1 cellular context compared by ENCODE assay signal in the genomic region with DNA sequence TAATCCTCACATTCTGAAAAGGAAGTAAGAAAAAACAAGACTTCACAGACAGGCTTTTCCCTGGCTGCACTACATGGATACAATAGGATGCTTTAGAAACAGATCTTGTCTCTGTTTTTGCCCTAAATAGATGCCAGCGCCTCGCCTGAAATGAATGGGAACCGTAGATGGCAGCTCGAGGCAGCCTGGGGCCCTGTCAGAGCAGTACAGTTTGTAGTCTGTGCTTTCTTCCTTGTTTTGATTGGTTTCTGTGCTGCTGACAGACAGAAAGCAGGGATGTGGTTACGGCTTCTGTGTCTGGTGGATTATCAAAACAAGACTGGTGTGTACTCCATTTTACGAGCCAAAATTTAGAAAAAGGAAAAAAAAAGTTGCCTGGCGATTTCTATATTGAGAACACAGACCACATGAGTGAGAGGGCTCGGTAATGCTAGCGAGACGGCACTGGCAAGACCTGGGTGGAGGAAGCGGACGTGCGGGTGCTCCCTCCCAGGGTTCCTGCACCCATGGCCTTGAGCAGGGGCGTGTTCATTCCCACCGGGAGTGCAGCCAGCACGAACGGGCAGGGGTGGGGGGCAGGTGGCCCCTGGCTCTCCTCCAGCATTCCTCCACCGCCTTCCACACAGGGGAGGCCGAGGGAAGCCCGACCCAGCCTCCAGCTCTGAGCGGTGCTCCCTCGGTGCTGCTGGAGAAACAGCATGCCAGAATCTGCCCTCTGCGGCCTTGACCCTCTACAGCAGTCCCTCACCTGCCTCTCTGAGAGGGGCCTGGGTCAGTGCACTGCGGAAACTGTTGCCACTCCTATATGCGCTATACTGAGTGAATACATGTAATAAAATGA.
TF ChIP-seq lines count a peak whose summit lies in the region.

No MANE protein-coding gene starts in this region.

TF ChIP-seq in HepG2, 621 proteins besides CTCF, POLR2A, EP300 and RAD21 (continued from another document and continues in another):
- TF ChIP-seq, protein P1, sequence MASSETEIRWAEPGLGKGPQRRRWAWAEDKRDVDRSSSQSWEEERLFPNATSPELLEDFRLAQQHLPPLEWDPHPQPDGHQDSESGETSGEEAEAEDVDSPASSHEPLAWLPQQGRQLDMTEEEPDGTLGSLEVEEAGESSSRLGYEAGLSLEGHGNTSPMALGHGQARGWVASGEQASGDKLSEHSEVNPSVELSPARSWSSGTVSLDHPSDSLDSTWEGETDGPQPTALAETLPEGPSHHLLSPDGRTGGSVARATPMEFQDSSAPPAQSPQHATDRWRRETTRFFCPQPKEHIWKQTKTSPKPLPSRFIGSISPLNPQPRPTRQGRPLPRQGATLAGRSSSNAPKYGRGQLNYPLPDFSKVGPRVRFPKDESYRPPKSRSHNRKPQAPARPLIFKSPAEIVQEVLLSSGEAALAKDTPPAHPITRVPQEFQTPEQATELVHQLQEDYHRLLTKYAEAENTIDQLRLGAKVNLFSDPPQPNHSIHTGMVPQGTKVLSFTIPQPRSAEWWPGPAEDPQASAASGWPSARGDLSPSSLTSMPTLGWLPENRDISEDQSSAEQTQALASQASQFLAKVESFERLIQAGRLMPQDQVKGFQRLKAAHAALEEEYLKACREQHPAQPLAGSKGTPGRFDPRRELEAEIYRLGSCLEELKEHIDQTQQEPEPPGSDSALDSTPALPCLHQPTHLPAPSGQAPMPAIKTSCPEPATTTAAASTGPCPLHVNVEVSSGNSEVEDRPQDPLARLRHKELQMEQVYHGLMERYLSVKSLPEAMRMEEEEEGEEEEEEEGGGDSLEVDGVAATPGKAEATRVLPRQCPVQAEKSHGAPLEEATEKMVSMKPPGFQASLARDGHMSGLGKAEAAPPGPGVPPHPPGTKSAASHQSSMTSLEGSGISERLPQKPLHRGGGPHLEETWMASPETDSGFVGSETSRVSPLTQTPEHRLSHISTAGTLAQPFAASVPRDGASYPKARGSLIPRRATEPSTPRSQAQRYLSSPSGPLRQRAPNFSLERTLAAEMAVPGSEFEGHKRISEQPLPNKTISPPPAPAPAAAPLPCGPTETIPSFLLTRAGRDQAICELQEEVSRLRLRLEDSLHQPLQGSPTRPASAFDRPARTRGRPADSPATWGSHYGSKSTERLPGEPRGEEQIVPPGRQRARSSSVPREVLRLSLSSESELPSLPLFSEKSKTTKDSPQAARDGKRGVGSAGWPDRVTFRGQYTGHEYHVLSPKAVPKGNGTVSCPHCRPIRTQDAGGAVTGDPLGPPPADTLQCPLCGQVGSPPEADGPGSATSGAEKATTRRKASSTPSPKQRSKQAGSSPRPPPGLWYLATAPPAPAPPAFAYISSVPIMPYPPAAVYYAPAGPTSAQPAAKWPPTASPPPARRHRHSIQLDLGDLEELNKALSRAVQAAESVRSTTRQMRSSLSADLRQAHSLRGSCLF (CRISPR knock-in tag; IDR thresholded peaks at IDR 0.05; ENCODE audit: borderline replicate concordance) = no peak
- TF ChIP-seq ZIK1 (CRISPR knock-in tag; IDR thresholded peaks at IDR 0.05; ENCODE audit: borderline replicate concordance, low read depth) = no peak
- TF ChIP-seq TARDBP (CRISPR knock-in tag; IDR thresholded peaks at IDR 0.05) = peak; percentile 75; the same call in 1 of the 2 replicates
- TF ChIP-seq FOXA1 (IDR thresholded peaks at IDR 0.05) = no peak
- TF ChIP-seq FOXA1 (CRISPR knock-in tag; IDR thresholded peaks at IDR 0.05) = no peak
- TF ChIP-seq, protein P2, sequence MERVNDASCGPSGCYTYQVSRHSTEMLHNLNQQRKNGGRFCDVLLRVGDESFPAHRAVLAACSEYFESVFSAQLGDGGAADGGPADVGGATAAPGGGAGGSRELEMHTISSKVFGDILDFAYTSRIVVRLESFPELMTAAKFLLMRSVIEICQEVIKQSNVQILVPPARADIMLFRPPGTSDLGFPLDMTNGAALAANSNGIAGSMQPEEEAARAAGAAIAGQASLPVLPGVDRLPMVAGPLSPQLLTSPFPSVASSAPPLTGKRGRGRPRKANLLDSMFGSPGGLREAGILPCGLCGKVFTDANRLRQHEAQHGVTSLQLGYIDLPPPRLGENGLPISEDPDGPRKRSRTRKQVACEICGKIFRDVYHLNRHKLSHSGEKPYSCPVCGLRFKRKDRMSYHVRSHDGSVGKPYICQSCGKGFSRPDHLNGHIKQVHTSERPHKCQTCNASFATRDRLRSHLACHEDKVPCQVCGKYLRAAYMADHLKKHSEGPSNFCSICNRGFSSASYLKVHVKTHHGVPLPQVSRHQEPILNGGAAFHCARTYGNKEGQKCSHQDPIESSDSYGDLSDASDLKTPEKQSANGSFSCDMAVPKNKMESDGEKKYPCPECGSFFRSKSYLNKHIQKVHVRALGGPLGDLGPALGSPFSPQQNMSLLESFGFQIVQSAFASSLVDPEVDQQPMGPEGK (CRISPR knock-in tag; IDR thresholded peaks at IDR 0.05) = peak; percentile 96
- TF ChIP-seq, protein P3, sequence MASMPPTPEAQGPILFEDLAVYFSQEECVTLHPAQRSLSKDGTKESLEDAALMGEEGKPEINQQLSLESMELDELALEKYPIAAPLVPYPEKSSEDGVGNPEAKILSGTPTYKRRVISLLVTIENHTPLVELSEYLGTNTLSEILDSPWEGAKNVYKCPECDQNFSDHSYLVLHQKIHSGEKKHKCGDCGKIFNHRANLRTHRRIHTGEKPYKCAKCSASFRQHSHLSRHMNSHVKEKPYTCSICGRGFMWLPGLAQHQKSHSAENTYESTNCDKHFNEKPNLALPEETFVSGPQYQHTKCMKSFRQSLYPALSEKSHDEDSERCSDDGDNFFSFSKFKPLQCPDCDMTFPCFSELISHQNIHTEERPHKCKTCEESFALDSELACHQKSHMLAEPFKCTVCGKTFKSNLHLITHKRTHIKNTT (CRISPR knock-in tag; IDR thresholded peaks at IDR 0.05) = no peak
- TF ChIP-seq, protein P4, sequence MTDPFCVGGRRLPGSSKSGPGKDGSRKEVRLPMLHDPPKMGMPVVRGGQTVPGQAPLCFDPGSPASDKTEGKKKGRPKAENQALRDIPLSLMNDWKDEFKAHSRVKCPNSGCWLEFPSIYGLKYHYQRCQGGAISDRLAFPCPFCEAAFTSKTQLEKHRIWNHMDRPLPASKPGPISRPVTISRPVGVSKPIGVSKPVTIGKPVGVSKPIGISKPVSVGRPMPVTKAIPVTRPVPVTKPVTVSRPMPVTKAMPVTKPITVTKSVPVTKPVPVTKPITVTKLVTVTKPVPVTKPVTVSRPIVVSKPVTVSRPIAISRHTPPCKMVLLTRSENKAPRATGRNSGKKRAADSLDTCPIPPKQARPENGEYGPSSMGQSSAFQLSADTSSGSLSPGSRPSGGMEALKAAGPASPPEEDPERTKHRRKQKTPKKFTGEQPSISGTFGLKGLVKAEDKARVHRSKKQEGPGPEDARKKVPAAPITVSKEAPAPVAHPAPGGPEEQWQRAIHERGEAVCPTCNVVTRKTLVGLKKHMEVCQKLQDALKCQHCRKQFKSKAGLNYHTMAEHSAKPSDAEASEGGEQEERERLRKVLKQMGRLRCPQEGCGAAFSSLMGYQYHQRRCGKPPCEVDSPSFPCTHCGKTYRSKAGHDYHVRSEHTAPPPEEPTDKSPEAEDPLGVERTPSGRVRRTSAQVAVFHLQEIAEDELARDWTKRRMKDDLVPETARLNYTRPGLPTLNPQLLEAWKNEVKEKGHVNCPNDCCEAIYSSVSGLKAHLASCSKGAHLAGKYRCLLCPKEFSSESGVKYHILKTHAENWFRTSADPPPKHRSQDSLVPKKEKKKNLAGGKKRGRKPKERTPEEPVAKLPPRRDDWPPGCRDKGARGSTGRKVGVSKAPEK (CRISPR knock-in tag; IDR thresholded peaks at IDR 0.05; ENCODE audit: borderline replicate concordance) = 0 out of 2 replicates have a peak, but pooled peaks have one; percentile 58
- TF ChIP-seq EZH2 (conservative IDR thresholded peaks at IDR 0.05; ENCODE audit: low read depth, low read length) = no peak
- TF ChIP-seq, protein P5, sequence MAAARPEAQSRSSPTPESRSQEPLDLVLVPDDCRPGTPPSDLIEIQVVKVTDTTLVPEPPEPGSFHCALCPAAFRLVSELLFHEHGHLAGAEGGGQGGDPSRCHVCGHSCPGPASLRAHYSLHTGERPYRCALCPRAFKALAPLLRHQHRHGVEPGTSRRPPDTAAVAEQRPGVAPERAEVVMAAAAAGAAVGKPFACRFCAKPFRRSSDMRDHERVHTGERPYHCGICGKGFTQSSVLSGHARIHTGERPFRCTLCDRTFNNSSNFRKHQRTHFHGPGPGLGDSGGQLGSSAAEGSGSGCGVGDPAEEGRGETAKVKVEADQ (CRISPR knock-in tag; IDR thresholded peaks at IDR 0.05; ENCODE audit: borderline replicate concordance) = no peak
- TF ChIP-seq, protein P6, sequence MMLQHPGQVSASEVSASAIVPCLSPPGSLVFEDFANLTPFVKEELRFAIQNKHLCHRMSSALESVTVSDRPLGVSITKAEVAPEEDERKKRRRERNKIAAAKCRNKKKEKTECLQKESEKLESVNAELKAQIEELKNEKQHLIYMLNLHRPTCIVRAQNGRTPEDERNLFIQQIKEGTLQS (CRISPR knock-in tag; IDR thresholded peaks at IDR 0.05) = no peak
- TF ChIP-seq ZNF263 (CRISPR knock-in tag; IDR thresholded peaks at IDR 0.05) = peak; percentile 100
- no peak for TF ChIP-seq ZNF136 (CRISPR knock-in tag; IDR thresholded peaks at IDR 0.05; ENCODE audit: low read depth)
- TF ChIP-seq, protein P7, sequence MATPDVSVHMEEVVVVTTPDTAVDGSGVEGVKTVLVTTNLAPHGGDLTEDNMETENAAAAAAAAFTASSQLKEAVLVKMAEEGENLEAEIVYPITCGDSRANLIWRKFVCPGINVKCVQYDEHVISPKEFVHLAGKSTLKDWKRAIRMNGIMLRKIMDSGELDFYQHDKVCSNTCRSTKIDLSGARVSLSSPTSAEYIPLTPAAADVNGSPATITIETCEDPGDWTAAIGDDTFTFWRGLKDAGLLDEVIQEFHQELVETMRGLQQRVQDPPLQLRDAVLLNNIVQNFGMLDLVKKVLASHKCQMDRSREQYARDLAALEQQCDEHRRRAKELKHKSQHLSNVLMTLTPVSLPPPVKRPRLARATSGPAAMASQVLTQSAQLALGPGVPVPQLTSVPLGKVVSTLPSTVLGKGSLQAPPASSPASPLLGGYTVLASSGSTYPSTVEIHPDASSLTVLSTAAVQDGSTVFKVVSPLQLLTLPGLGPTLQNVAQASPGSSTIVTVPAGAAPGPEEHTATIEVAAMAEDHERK (CRISPR knock-in tag; IDR thresholded peaks at IDR 0.05; ENCODE audit: low read depth) = no peak
- TF ChIP-seq, protein P8, sequence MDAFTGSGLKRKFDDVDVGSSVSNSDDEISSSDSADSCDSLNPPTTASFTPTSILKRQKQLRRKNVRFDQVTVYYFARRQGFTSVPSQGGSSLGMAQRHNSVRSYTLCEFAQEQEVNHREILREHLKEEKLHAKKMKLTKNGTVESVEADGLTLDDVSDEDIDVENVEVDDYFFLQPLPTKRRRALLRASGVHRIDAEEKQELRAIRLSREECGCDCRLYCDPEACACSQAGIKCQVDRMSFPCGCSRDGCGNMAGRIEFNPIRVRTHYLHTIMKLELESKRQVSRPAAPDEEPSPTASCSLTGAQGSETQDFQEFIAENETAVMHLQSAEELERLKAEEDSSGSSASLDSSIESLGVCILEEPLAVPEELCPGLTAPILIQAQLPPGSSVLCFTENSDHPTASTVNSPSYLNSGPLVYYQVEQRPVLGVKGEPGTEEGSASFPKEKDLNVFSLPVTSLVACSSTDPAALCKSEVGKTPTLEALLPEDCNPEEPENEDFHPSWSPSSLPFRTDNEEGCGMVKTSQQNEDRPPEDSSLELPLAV (CRISPR knock-in tag; conservative IDR thresholded peaks at IDR 0.05; ENCODE audit: low read depth) = no peak
- TF ChIP-seq, protein P9, sequence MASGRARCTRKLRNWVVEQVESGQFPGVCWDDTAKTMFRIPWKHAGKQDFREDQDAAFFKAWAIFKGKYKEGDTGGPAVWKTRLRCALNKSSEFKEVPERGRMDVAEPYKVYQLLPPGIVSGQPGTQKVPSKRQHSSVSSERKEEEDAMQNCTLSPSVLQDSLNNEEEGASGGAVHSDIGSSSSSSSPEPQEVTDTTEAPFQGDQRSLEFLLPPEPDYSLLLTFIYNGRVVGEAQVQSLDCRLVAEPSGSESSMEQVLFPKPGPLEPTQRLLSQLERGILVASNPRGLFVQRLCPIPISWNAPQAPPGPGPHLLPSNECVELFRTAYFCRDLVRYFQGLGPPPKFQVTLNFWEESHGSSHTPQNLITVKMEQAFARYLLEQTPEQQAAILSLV (CRISPR knock-in tag; IDR thresholded peaks at IDR 0.05; ENCODE audit: borderline replicate concordance) = no peak
- no peak for TF ChIP-seq MYNN (CRISPR knock-in tag; IDR thresholded peaks at IDR 0.05; ENCODE audit: low read depth)
- TF ChIP-seq CC2D1A (CRISPR knock-in tag; IDR thresholded peaks at IDR 0.05) = no peak
- TF ChIP-seq REPIN1 (CRISPR knock-in tag; IDR thresholded peaks at IDR 0.05; ENCODE audit: borderline replicate concordance, low read depth) = peak; percentile 52; the same call in 1 of the 2 replicates
- TF ChIP-seq ZNF546 (CRISPR knock-in tag; conservative IDR thresholded peaks at IDR 0.05) = 0 out of 2 replicates have a peak, but pooled peaks have one; percentile 59
- no peak for TF ChIP-seq ZNF230 (CRISPR knock-in tag; IDR thresholded peaks at IDR 0.05)
- TF ChIP-seq ZNF292 (CRISPR knock-in tag; IDR thresholded peaks at IDR 0.05; ENCODE audit: borderline replicate concordance, low read depth) = peak; percentile 97
- TF ChIP-seq HNRNPLL (IDR thresholded peaks at IDR 0.05; ENCODE audit: low read depth, low read length, poor library complexity, severe bottlenecking) = peak; percentile 51
- TF ChIP-seq ZNF205 (CRISPR knock-in tag; IDR thresholded peaks at IDR 0.05) = 0 out of 2 replicates have a peak, but pooled peaks have one; percentile 28
- no peak for TF ChIP-seq ZNF607 (CRISPR knock-in tag; IDR thresholded peaks at IDR 0.05; ENCODE audit: borderline replicate concordance)
- TF ChIP-seq ZMYM2 (CRISPR knock-in tag; IDR thresholded peaks at IDR 0.05) = 0 out of 2 replicates have a peak, but pooled peaks have one; percentile 55
- no peak for TF ChIP-seq MBNL3 (CRISPR knock-in tag; conservative IDR thresholded peaks at IDR 0.05)
- no peak for TF ChIP-seq RFX1 (IDR thresholded peaks at IDR 0.05)
- no peak for TF ChIP-seq ZFP36 (IDR thresholded peaks at IDR 0.05; ENCODE audit: borderline replicate concordance, low read depth, low read length, partially characterized antibody)
- peak; percentile 44; the same call in 1 of the 2 replicates for TF ChIP-seq ZSCAN21 (CRISPR knock-in tag; IDR thresholded peaks at IDR 0.05; ENCODE audit: borderline replicate concordance)
- TF ChIP-seq, protein P10, sequence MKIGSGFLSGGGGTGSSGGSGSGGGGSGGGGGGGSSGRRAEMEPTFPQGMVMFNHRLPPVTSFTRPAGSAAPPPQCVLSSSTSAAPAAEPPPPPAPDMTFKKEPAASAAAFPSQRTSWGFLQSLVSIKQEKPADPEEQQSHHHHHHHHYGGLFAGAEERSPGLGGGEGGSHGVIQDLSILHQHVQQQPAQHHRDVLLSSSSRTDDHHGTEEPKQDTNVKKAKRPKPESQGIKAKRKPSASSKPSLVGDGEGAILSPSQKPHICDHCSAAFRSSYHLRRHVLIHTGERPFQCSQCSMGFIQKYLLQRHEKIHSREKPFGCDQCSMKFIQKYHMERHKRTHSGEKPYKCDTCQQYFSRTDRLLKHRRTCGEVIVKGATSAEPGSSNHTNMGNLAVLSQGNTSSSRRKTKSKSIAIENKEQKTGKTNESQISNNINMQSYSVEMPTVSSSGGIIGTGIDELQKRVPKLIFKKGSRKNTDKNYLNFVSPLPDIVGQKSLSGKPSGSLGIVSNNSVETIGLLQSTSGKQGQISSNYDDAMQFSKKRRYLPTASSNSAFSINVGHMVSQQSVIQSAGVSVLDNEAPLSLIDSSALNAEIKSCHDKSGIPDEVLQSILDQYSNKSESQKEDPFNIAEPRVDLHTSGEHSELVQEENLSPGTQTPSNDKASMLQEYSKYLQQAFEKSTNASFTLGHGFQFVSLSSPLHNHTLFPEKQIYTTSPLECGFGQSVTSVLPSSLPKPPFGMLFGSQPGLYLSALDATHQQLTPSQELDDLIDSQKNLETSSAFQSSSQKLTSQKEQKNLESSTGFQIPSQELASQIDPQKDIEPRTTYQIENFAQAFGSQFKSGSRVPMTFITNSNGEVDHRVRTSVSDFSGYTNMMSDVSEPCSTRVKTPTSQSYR (CRISPR knock-in tag; IDR thresholded peaks at IDR 0.05; ENCODE audit: borderline replicate concordance) = peak; percentile 66; the same call in 1 of the 2 replicates
- no peak for TF ChIP-seq BRCA1 (CRISPR knock-in tag; IDR thresholded peaks at IDR 0.05)
- no peak for TF ChIP-seq MTF2 (CRISPR knock-in tag; IDR thresholded peaks at IDR 0.05; ENCODE audit: borderline replicate concordance)
- peak; percentile 80; the same call in 1 of the 2 replicates for TF ChIP-seq ZBTB7A (CRISPR knock-in tag; IDR thresholded peaks at IDR 0.05)
